Comparison of ENCODE assay signal across 8 cellular contexts in genomic region chr16:79601978-79602609, GRCh38. TPM values are rescaled to one million over a fixed set of nuclear protein-coding genes. Genes with fewer than 3 reads are reported as not detected.
DNase-seq lines count a peak whose midpoint lies in the region; ATAC-seq and TF ChIP-seq lines count a peak whose summit lies in the region.

No MANE protein-coding gene starts in this region.

- no peaks in the 10 kb centered on the region for H3K79me2 ChIP-seq in PC-3 (ENCODE audit: low read length)

- H3K9me3 Mint-ChIP-seq in CD4-positive, alpha-beta memory T cell = peaks cover 0 to 9% (median 0%) of the 10 kb centered on the region in 8 donors
- no peaks in the 10 kb centered on the region for H3K9me3 Mint-ChIP-seq in natural killer cell treated with Interleukin-12 subunit alpha and Interleukin-12 subunit beta and Interleukin-15 and Interleukin-18, amount 100 ng/mL, for 72 hours
- no peaks in the 10 kb centered on the region for H3K9me3 Mint-ChIP-seq in stimulated activated naive B cell treated with anti-CD40 and anti-IgM and Interleukin-4, amounts not matched to agents 10 μg/mL and 1 μg/mL and 100 μg/mL, for 72 hours

- H3K4me1 Mint-ChIP-seq in CD4-positive, alpha-beta memory T cell = peaks cover 18 to 54% (median 32%) of the 10 kb centered on the region in 4 donors
- H3K4me1 Mint-ChIP-seq in natural killer cell treated with Interleukin-12 subunit alpha and Interleukin-12 subunit beta and Interleukin-15 and Interleukin-18, amount 100 ng/mL, for 72 hours (ENCODE audit: low read depth in 2 of 2) = peaks cover 34 to 51% of the 10 kb centered on the region in 2 donors
- peaks cover 20 to 36% of the 10 kb centered on the region in 2 donors for H3K4me1 Mint-ChIP-seq in stimulated activated naive B cell treated with anti-CD40 and anti-IgM and Interleukin-4, amounts not matched to agents 10 μg/mL and 1 μg/mL and 100 μg/mL, for 72 hours

- H3K36me3 ChIP-seq in CD4-positive, alpha-beta memory T cell (ENCODE audit: insufficient read depth, low read length) = no peaks in the 10 kb centered on the region
- H3K36me3 ChIP-seq in PC-3 (ENCODE audit: low read depth, low read length) = no peaks in the 10 kb centered on the region

- no peaks in the 10 kb centered on the region for H3F3A ChIP-seq in PC-3 (ENCODE audit: low read length, unreplicated experiment)

- CTCF ChIA-PET in CD4-positive, alpha-beta memory T cell (lab: Charles Lee; ENCODE audit: partially characterized antibody) = interaction anchor here (0.7 to 3.4 kb wide), 34 partner anchors 12 to 1118 kb away, joined by 3 to 19 read pairs (median 4); no protein-coding TSS in a partner anchor
- CTCF ChIA-PET in PC-3 (lab: Charles Lee) = interaction anchor here (0.7 kb wide), 4 partner anchors 1365 to 1494 kb away, joined by 3 to 6 read pairs (median 4); no protein-coding TSS in a partner anchor

- H3K27me3 Mint-ChIP-seq in CD4-positive, alpha-beta memory T cell = no peaks in the 10 kb centered on the region
- H3K27me3 Mint-ChIP-seq in natural killer cell treated with Interleukin-12 subunit alpha and Interleukin-12 subunit beta and Interleukin-15 and Interleukin-18, amount 100 ng/mL, for 72 hours = peaks cover 6 to 8% of the 10 kb centered on the region in 2 donors
- peaks cover 48 to 53% of the 10 kb centered on the region in 2 donors for H3K27me3 Mint-ChIP-seq in stimulated activated naive B cell treated with anti-CD40 and anti-IgM and Interleukin-4, amounts not matched to agents 10 μg/mL and 1 μg/mL and 100 μg/mL, for 72 hours

- peak; percentile 85 to 89 (median 85) for DNase-seq in CD4-positive, alpha-beta memory T cell
- DNase-seq in HUDEP-2 (lab: John Stamatoyannopoulos, UW; ENCODE audit: unreplicated experiment in 76 of 76) = peak in 45 of 76 experiments; percentile 1 to 65 (median 26)
- DNase-seq in PC-3 = peak; percentile 55
- peak; percentile 78 to 80 for DNase-seq in activated T-helper 1 cell treated with anti-CD3 and anti-CD28 coated beads, Interleukin-2, amount 50 U/mL, for 16 hours (ENCODE audit: low read depth in 1 of 2, low spot score in 1 of 2)
- DNase-seq in fibroblast of the conjunctiva (ENCODE audit: low read depth) = peak; percentile 51
- DNase-seq in natural killer cell treated with Interleukin-12 subunit alpha and Interleukin-12 subunit beta and Interleukin-15 and Interleukin-18, amount 100 ng/mL, for 72 hours (ENCODE audit: low spot score) = peak; percentile 75
- peak; percentile 52 for DNase-seq in stimulated activated naive B cell treated with anti-CD40 and anti-IgM and Interleukin-4, amounts not matched to agents 10 μg/mL and 1 μg/mL and 100 μg/mL, for 72 hours

- H3K9me2 ChIP-seq in PC-3 (replicated peaks; ENCODE audit: low read length) = no peaks in the 10 kb centered on the region

- H3K4me3 Mint-ChIP-seq in CD4-positive, alpha-beta memory T cell = peak overlapping the region; percentile 95 to 99 (median 98)
- H3K4me3 Mint-ChIP-seq in natural killer cell treated with Interleukin-12 subunit alpha and Interleukin-12 subunit beta and Interleukin-15 and Interleukin-18, amount 100 ng/mL, for 72 hours = peak overlapping the region; percentile 94
- H3K4me3 Mint-ChIP-seq in stimulated activated naive B cell treated with anti-CD40 and anti-IgM and Interleukin-4, amounts not matched to agents 10 μg/mL and 1 μg/mL and 100 μg/mL, for 72 hours = peak overlapping the region; percentile 36 to 39

- no peaks in the 10 kb centered on the region for H3K27me3 ChIP-seq in CD4-positive, alpha-beta memory T cell (ENCODE audit: insufficient read depth, low read length)
- H3K27me3 ChIP-seq in PC-3 (ENCODE audit: low read length) = peaks cover 69% of the 10 kb centered on the region

- BruUV-seq in PC-3 (replicated peaks; lab: Mats Ljungman, UMichigan) = no TSS peak

- 0 out of 2 replicates have a peak overlapping the region, but pooled peaks have one; percentile 57 for H3K4me2 ChIP-seq in PC-3 (ENCODE audit: low read length)

- POLR2A ChIA-PET in CD4-positive, alpha-beta memory T cell (lab: Charles Lee; ENCODE audit: partially characterized antibody) = interaction anchor here (0.6 to 6.7 kb wide), 45 partner anchors 8 to 1712 kb away, joined by 3 to 104 read pairs (median 5); partner anchors contain the start of gene GAN
- POLR2A ChIA-PET in PC-3 (lab: Charles Lee; ENCODE audit: unreplicated experiment) = interaction anchor here (0.6 kb wide), 1 partner anchor 80 kb away, joined by 3 read pairs; no protein-coding TSS in a partner anchor

- peak overlapping the region; percentile 57 to 90 for H3K4me3 ChIP-seq in CD4-positive, alpha-beta memory T cell (ENCODE audit: low read length in 2 of 2)
- H3K4me3 ChIP-seq in PC-3 (ENCODE audit: low read length) = no peak overlapping the region

- no peak overlapping the region for H2AFZ ChIP-seq in PC-3 (ENCODE audit: low read length)

- peak overlapping the region; percentile 65 for H3K27ac ChIP-seq in CD4-positive, alpha-beta memory T cell (ENCODE audit: low read depth, low read length)
- H3K27ac ChIP-seq in PC-3 (ENCODE audit: low read length) = no peak overlapping the region

- H3K9me3 ChIP-seq in CD4-positive, alpha-beta memory T cell (ENCODE audit: control insufficient read depth in 1 of 2, low read length in 2 of 2) = no peaks in the 10 kb centered on the region
- no peaks in the 10 kb centered on the region for H3K9me3 ChIP-seq in PC-3 (ENCODE audit: low read length)

- H3K9ac ChIP-seq in PC-3 (ENCODE audit: low read length) = no peak overlapping the region

- H3K4me1 ChIP-seq in CD4-positive, alpha-beta memory T cell (ENCODE audit: insufficient read depth, low read length) = peaks cover 27% of the 10 kb centered on the region
- no peaks in the 10 kb centered on the region for H3K4me1 ChIP-seq in PC-3 (ENCODE audit: insufficient read depth, low read length)

- H3K27ac Mint-ChIP-seq in CD4-positive, alpha-beta memory T cell = peak overlapping the region; percentile 73 to 99 (median 96)
- peak overlapping the region; percentile 75 to 79 for H3K27ac Mint-ChIP-seq in natural killer cell treated with Interleukin-12 subunit alpha and Interleukin-12 subunit beta and Interleukin-15 and Interleukin-18, amount 100 ng/mL, for 72 hours
- H3K27ac Mint-ChIP-seq in stimulated activated naive B cell treated with anti-CD40 and anti-IgM and Interleukin-4, amounts not matched to agents 10 μg/mL and 1 μg/mL and 100 μg/mL, for 72 hours = no peak overlapping the region

- TF ChIP-seq CTCF in PC-3 (conservative IDR thresholded peaks at IDR 0.05; ENCODE audit: low read depth, low read length) = peak; percentile 73

- peaks cover 0 to 26% of the 10 kb centered on the region in 2 donors for H3K36me3 Mint-ChIP-seq in CD4-positive, alpha-beta memory T cell
- peaks cover 6% of the 10 kb centered on the region for H3K36me3 Mint-ChIP-seq in natural killer cell treated with Interleukin-12 subunit alpha and Interleukin-12 subunit beta and Interleukin-15 and Interleukin-18, amount 100 ng/mL, for 72 hours
- no peaks in the 10 kb centered on the region for H3K36me3 Mint-ChIP-seq in stimulated activated naive B cell treated with anti-CD40 and anti-IgM and Interleukin-4, amounts not matched to agents 10 μg/mL and 1 μg/mL and 100 μg/mL, for 72 hours

- intact Hi-C loops in CD4-positive, alpha-beta memory T cell (cut with micrococcal nuclease) = loop anchor here (1.0 to 10.0 kb wide), 15 partner anchors 170 to 1479 kb away; partner anchors contain the start of genes CENPN, CMC2 and DYNLRB2
- intact Hi-C loops in PC-3 (cut with micrococcal nuclease) = loop anchor here (5.0 to 10.0 kb wide), 2 partner anchors 1477 to 1925 kb away; no protein-coding TSS in a partner anchor

- no peaks in the 10 kb centered on the region for H4K20me1 ChIP-seq in PC-3 (ENCODE audit: low read length)

- ATAC-seq in PC-3 (no peak), HG02610 (IDR thresholded peaks at IDR 0.05; ENCODE audit: unreplicated experiment) (no peak)
- ATAC-seq in natural killer cell treated with Interleukin-12 subunit alpha and Interleukin-12 subunit beta and Interleukin-15 and Interleukin-18, amount 100 ng/mL, for 72 hours = no peak
- ATAC-seq in stimulated activated naive B cell treated with anti-CD40 and anti-IgM and Interleukin-4, amounts not matched to agents 10 μg/mL and 1 μg/mL and 100 μg/mL, for 72 hours (replicated peaks) = peak in 1 of 2 donors; percentile 18

RNA-seq across cellular contexts. Expression of gene MAF, which starts 1.6 kb away (rescaled TPM):
- 10 to 100 TPM; 73.8 to 79.4 TPM for total RNA-seq in CD4-positive, alpha-beta memory T cell
- 1 to 10 TPM; 1.1 to 4.7 TPM for polyA plus RNA-seq in CD4-positive, alpha-beta memory T cell
- not detected in 2 replicates for total RNA-seq in PC-3 (2014; rRNA removed)
- 10 to 100 TPM in 1 of 2 donors, 1 to 10 TPM in 1; 5.6 to 41.9 TPM for total RNA-seq in natural killer cell treated with Interleukin-12 subunit alpha and Interleukin-12 subunit beta and Interleukin-15 and Interleukin-18, amount 100 ng/mL, for 72 hours

Comparison
In these comparisons a context has a peak if more than half of its experiments do, and no peak if none do; other contexts are left out.
1. DNase-seq: peak in every context shown above with its lines; median percentile 85 in CD4-positive, alpha-beta memory T cell; 79 in activated T-helper 1 cell treated with anti-CD3 and anti-CD28 coated beads, Interleukin-2, amount 50 U/mL, for 16 hours; 75 in natural killer cell treated with Interleukin-12 subunit alpha and Interleukin-12 subunit beta and Interleukin-15 and Interleukin-18, amount 100 ng/mL, for 72 hours; 55 in PC-3; 52 in stimulated activated naive B cell treated with anti-CD40 and anti-IgM and Interleukin-4, amounts not matched to agents 10 μg/mL and 1 μg/mL and 100 μg/mL, for 72 hours; 51 in fibroblast of the conjunctiva; 26 in HUDEP-2.
2. H3K4me3 Mint-ChIP-seq: peak in every context shown above with its lines; median percentile 98 in CD4-positive, alpha-beta memory T cell; 94 in natural killer cell treated with Interleukin-12 subunit alpha and Interleukin-12 subunit beta and Interleukin-15 and Interleukin-18, amount 100 ng/mL, for 72 hours; 38 in stimulated activated naive B cell treated with anti-CD40 and anti-IgM and Interleukin-4, amounts not matched to agents 10 μg/mL and 1 μg/mL and 100 μg/mL, for 72 hours.